Comparison of ENCODE assay signal across 8 cellular contexts in the genomic region with DNA sequence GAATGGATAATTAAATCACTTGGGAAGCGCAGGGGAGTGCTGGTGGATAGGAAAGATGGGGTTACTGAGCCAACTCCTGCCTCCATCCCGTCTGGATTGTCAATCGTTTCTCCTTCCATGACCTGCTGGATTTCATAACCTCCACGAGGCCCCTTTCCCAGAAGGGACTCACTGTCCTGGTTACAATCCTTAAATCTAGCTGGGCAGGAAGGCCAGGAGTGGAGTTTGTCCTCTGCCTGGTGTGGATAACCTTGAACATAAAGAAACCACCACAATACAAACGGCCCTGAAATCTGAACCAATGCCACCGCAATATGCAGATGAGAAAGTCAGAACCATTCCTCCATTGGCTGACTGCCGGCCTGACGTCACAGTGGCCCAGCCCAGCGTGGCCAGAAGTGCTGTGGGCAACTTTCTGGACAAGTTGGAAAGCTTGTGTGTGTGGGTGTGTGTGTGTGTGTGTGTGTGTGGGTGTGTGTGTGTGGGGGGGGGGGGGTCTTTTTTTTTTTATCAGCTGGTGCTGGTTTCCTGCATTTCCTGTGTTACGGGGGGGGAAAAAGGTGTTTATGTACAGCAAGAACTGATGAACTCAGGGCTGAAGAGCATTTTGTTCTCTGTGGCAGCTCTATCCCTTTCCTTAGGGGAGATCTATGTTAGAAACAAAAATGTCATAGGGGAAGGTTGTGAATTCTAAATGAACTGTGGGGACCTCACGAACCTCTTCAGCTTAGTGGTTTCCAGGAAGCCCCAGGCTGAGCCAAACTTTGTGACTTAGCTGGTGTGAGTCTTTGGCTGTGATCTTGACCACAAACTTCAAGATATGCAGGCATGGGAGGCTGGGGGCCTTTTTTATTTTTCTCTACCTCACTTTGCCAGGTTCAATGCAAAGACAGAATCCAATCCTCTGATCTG.
DNase-seq lines count a peak whose midpoint lies in the region; ATAC-seq and TF ChIP-seq lines count a peak whose summit lies in the region.

No MANE protein-coding gene starts in this region.

- H3K4me1 ChIP-seq in DND-41 (ENCODE audit: insufficient read depth, low read length), result peaks cover 45% of the 10 kb centered on the region

- peak overlapping the region; percentile 63 for H2AFZ ChIP-seq in DND-41 (ENCODE audit: low read depth, low read length)

- H3K36me3 Mint-ChIP-seq in chondrocyte (ENCODE audit: low read depth), result no peaks in the 10 kb centered on the region

- no peak for TF ChIP-seq CTCF in DND-41 (IDR thresholded peaks at IDR 0.05; ENCODE audit: borderline replicate concordance, extremely low read depth, low read length, poor library complexity, severe bottlenecking)
- TF ChIP-seq CTCF in chondrocyte (IDR thresholded peaks at IDR 0.05), result no peak

- H3K27ac Mint-ChIP-seq in chondrocyte (ENCODE audit: unreplicated experiment), result peak overlapping the region; percentile 95

- peak overlapping the region; percentile 44 for H3K4me2 ChIP-seq in DND-41 (ENCODE audit: insufficient read depth, low read length)

- H3K36me3 ChIP-seq in DND-41 (ENCODE audit: insufficient read depth, low read length), result no peaks in the 10 kb centered on the region

- peak overlapping the region in 1 of 2 experiments; percentile 39; a peak in 2 of 4 replicates for H3K4me3 ChIP-seq in DND-41 (ENCODE audit: low read depth in 1 of 2, low read length in 2 of 2)

- DNase-seq in DND-41 (peak; percentile 87), NCI-H2107 treated with DMSO at 0.1 percent for 48 hours (lab: John Stamatoyannopoulos, UW; ENCODE audit: unreplicated experiment) (peak; percentile 95), chondrocyte (ENCODE audit: low spot score) (no peak), kidney glomerular epithelial cell (lab: John Stamatoyannopoulos, UW) (peak; percentile 78), DMS79 treated with DMSO at 0.1 percent for 48 hours (lab: John Stamatoyannopoulos, UW) (no peak)
- peak; percentile 50 for DNase-seq in activated CD4-positive, alpha-beta T cell treated with anti-CD3 and anti-CD28 coated beads for 1 hour
- DNase-seq in stimulated activated CD4-positive, alpha-beta T cell treated with anti-CD3 and anti-CD28 coated beads, Interleukin-12 subunit alpha, Interleukin-12 subunit beta, amount 100 ng/mL, for 48 hours (ENCODE audit: low read depth in 2 of 3, low spot score in 1 of 3), result peak; percentile 42 to 50 (median 46)

- no peak overlapping the region for H3K4me3 Mint-ChIP-seq in chondrocyte (ENCODE audit: unreplicated experiment)

- peaks cover 24% of the 10 kb centered on the region for H3K4me1 Mint-ChIP-seq in chondrocyte (ENCODE audit: low read depth)

- H3K27ac ChIP-seq in DND-41 (ENCODE audit: low read length), result peak overlapping the region; percentile 98

- peak overlapping the region; percentile 41 for H3K9ac ChIP-seq in DND-41 (ENCODE audit: low read depth, low read length)

- ATAC-seq in DND-41 (ENCODE audit: insufficient read depth, low read depth), result peak; percentile 74
- peak; percentile 95 for ATAC-seq in HG02678 (IDR thresholded peaks at IDR 0.05; ENCODE audit: unreplicated experiment)

- H3K9me3 ChIP-seq in DND-41 (ENCODE audit: insufficient read depth, low read length, severe bottlenecking), result no peaks in the 10 kb centered on the region

- H3K27me3 Mint-ChIP-seq in chondrocyte (ENCODE audit: low read depth), result no peaks in the 10 kb centered on the region

- H3K79me2 ChIP-seq in DND-41 (ENCODE audit: insufficient read depth, low read length), result no peaks in the 10 kb centered on the region

- no peaks in the 10 kb centered on the region for H4K20me1 ChIP-seq in DND-41 (ENCODE audit: insufficient read depth, low read length)

- H3K27me3 ChIP-seq in DND-41 (ENCODE audit: insufficient read depth, low read length, poor library complexity), result no peaks in the 10 kb centered on the region

- H3K9me3 Mint-ChIP-seq in chondrocyte (ENCODE audit: low read depth), result no peaks in the 10 kb centered on the region

Comparison
In these comparisons a context has a peak if more than half of its experiments do, and no peak if none do; other contexts are left out.
1. DNase-seq: peak in DND-41 (single experiment), NCI-H2107 treated with DMSO at 0.1 percent for 48 hours (single experiment), activated CD4-positive, alpha-beta T cell treated with anti-CD3 and anti-CD28 coated beads for 1 hour (single experiment), kidney glomerular epithelial cell (single experiment) and stimulated activated CD4-positive, alpha-beta T cell treated with anti-CD3 and anti-CD28 coated beads, Interleukin-12 subunit alpha, Interleukin-12 subunit beta, amount 100 ng/mL, for 48 hours (3 of 3); none in chondrocyte (single experiment) and DMS79 treated with DMSO at 0.1 percent for 48 hours (single experiment).